In genomic region chr19:36492689-36493453, GRCh38 we compare ENCODE assay signal across 8 cellular contexts. TPM values are rescaled to one million over a fixed set of nuclear protein-coding genes. Genes with fewer than 3 reads are reported as not detected.
DNase-seq lines count a peak whose midpoint lies in the region; ATAC-seq and TF ChIP-seq lines count a peak whose summit lies in the region.
"Not testable (repeated sequence)": the region's sequence is repeated elsewhere in the genome, so short reads cannot be mapped to it uniquely, and the experiment has no call there.

No MANE protein-coding gene starts in this region.

- H3K27ac ChIP-seq in CD4-positive, CD25-positive, alpha-beta regulatory T cell (ENCODE audit: insufficient read depth, low read length, poor library complexity, severe bottlenecking); H9 (ENCODE audit: insufficient read length, low read depth, low read length); testis: not testable (repeated sequence)

- TF ChIP-seq CTCF in H9 (conservative IDR thresholded peaks at IDR 0.05) (peak; percentile 81), neural crest cell (conservative IDR thresholded peaks at IDR 0.05) (peak; percentile 60), testis (IDR thresholded peaks at IDR 0.05) (peak in 2 of 3 experiments; percentile 41 to 43)

- not testable (repeated sequence) for H3K4me3 ChIP-seq in CD4-positive, CD25-positive, alpha-beta regulatory T cell (ENCODE audit: low read depth, low read length); testis

- H3K4ac ChIP-seq in H9 (ENCODE audit: low read depth, low read length) = not testable (repeated sequence)

- not testable (repeated sequence) for H3K36me3 Mint-ChIP-seq in CD4-positive, CD25-positive, alpha-beta regulatory T cell; activated CD4-positive, alpha-beta T cell treated with anti-CD3 and anti-CD28 coated beads, Interleukin-2, amount 10 ng/mL, durations not matched to agents 24 days and 14 days (ENCODE audit: low read depth)
- H3K36me3 Mint-ChIP-seq in H9 (ENCODE audit: insufficient read depth in 1 of 3, low read depth in 3 of 3) (peaks cover 11 to 29% (median 23%) of the 10 kb centered on the region in 3 experiments), neural crest cell (ENCODE audit: low read depth) (peaks cover 29% of the 10 kb centered on the region)

- H3K27me3 Mint-ChIP-seq in CD4-positive, CD25-positive, alpha-beta regulatory T cell; H9 (ENCODE audit: low read depth); activated CD4-positive, alpha-beta T cell treated with anti-CD3 and anti-CD28 coated beads, Interleukin-2, amount 10 ng/mL, durations not matched to agents 24 days and 14 days; neural crest cell (ENCODE audit: low read depth): not testable (repeated sequence)

- not testable (repeated sequence) for H3K79me2 ChIP-seq in H9 (ENCODE audit: insufficient read depth, low read length)

- not testable (repeated sequence) for TF ChIP-seq POLR2A in testis (IDR thresholded peaks at IDR 0.05)

- not testable (repeated sequence) for H2BK20ac ChIP-seq in H9 (ENCODE audit: low read depth, low read length, poor library complexity, severe bottlenecking)

- not testable (repeated sequence) for H3K56ac ChIP-seq in H9 (ENCODE audit: insufficient read length, low read depth, low read length)

- not testable (repeated sequence) for H3K4me2 ChIP-seq in H9 (ENCODE audit: insufficient read depth, insufficient read length, low read length)

- H3K27me3 ChIP-seq in CD4-positive, CD25-positive, alpha-beta regulatory T cell (ENCODE audit: control insufficient read depth, insufficient read depth, low read length); H9 (ENCODE audit: insufficient read depth, low read length); testis: not testable (repeated sequence)

- H3K18ac ChIP-seq in H9 (ENCODE audit: insufficient read length, low read depth, low read length) = not testable (repeated sequence)

- H4K8ac ChIP-seq in H9 (replicated peaks; ENCODE audit: insufficient read length, low read depth, low read length) = not testable (repeated sequence)

- not testable (repeated sequence) for H3K36me3 ChIP-seq in CD4-positive, CD25-positive, alpha-beta regulatory T cell (ENCODE audit: control insufficient read depth, insufficient read depth, low read length); testis (ENCODE audit: low read depth, missing control alignments)

- H3K79me1 ChIP-seq in H9 (ENCODE audit: insufficient read depth, low read depth, low read length, poor library complexity, severe bottlenecking) = not testable (repeated sequence)

- H3K4me3 Mint-ChIP-seq in CD4-positive, CD25-positive, alpha-beta regulatory T cell = peak overlapping the region in 2 of 4 donors; percentile 23 to 48
- H3K4me3 Mint-ChIP-seq in H9; activated CD4-positive, alpha-beta T cell treated with anti-CD3 and anti-CD28 coated beads, Interleukin-2, amount 10 ng/mL, durations not matched to agents 24 days and 14 days: not testable (repeated sequence)
- H3K4me3 Mint-ChIP-seq in neural crest cell = peak overlapping the region; percentile 42

- intact Hi-C loops in activated CD4-positive, alpha-beta T cell treated with anti-CD3 and anti-CD28 coated beads, Interleukin-2, amount 10 ng/mL, durations not matched to agents 24 days and 14 days (cut with micrococcal nuclease); left ventricle myocardium superior (cut with micrococcal nuclease); testis (cut with DNase I; ENCODE audit: low total_unique reads): not testable (repeated sequence)

- not testable (repeated sequence) for H3T11ph ChIP-seq in H9 (ENCODE audit: low read length)

- not testable (repeated sequence) for H2BK120ac ChIP-seq in H9 (ENCODE audit: low read depth, low read length, poor library complexity, severe bottlenecking)

- H2AK5ac ChIP-seq in H9 (ENCODE audit: insufficient read length, low read length) = not testable (repeated sequence)

- not testable (repeated sequence) for H4K20me1 ChIP-seq in H9 (ENCODE audit: control insufficient read depth, insufficient read depth, insufficient read length)

- H3K4me1 ChIP-seq in CD4-positive, CD25-positive, alpha-beta regulatory T cell (ENCODE audit: control insufficient read depth, insufficient read depth, low read length, poor library complexity, severe bottlenecking) = peaks cover 20% of the 10 kb centered on the region
- H3K4me1 ChIP-seq in H9 (ENCODE audit: insufficient read depth, low read length); testis: not testable (repeated sequence)

- H3K9me3 Mint-ChIP-seq in CD4-positive, CD25-positive, alpha-beta regulatory T cell = peaks cover 0 to 23% (median 6%) of the 10 kb centered on the region in 7 donors
- peaks cover 45 to 61% of the 10 kb centered on the region in 2 experiments for H3K9me3 Mint-ChIP-seq in H9
- not testable (repeated sequence) for H3K9me3 Mint-ChIP-seq in activated CD4-positive, alpha-beta T cell treated with anti-CD3 and anti-CD28 coated beads, Interleukin-2, amount 10 ng/mL, durations not matched to agents 24 days and 14 days
- peaks cover 14% of the 10 kb centered on the region for H3K9me3 Mint-ChIP-seq in neural crest cell

- peaks cover 0 to 13% of the 10 kb centered on the region in 2 experiments for H3K9me3 ChIP-seq in CD4-positive, CD25-positive, alpha-beta regulatory T cell (ENCODE audit: control insufficient read depth in 2 of 2, low read length in 2 of 2)
- peaks cover 12% of the 10 kb centered on the region for H3K9me3 ChIP-seq in H9 (ENCODE audit: control insufficient read depth, low read depth, low read length)
- not testable (repeated sequence) for H3K9me3 ChIP-seq in testis

- H3K14ac ChIP-seq in H9 (ENCODE audit: insufficient read depth, low read length) = not testable (repeated sequence)

- peak in 2 of 3 donors; percentile 5 to 29 for DNase-seq in CD4-positive, CD25-positive, alpha-beta regulatory T cell
- DNase-seq in H9 (peak; percentile 81), NCI-H82 (lab: John Stamatoyannopoulos, UW) (peak; percentile 76), cerebellar cortex (ENCODE audit: low spot score) (peak; percentile 68), left ventricle myocardium superior (peak; percentile 76), neural crest cell (ENCODE audit: low read depth, low spot score) (peak; percentile 11), testis (peak; percentile 80)
- DNase-seq in activated CD4-positive, alpha-beta T cell treated with anti-CD3 and anti-CD28 coated beads, Interleukin-2, amount 10 ng/mL, durations not matched to agents 24 days and 14 days = peak; percentile 72

- not testable (repeated sequence) for H4K5ac ChIP-seq in H9 (ENCODE audit: insufficient read length, low read depth, low read length)

- not testable (repeated sequence) for H2BK12ac ChIP-seq in H9 (ENCODE audit: insufficient read length, low read depth, low read length)

- not testable (repeated sequence) for H3K23me2 ChIP-seq in H9 (ENCODE audit: insufficient read length, low read depth, low read length, poor library complexity, severe bottlenecking)

- not testable (repeated sequence) for ATAC-seq in CD4-positive, CD25-positive, alpha-beta regulatory T cell (ENCODE audit: low read depth in 2 of 2); left ventricle myocardium superior

- H3K27ac Mint-ChIP-seq in CD4-positive, CD25-positive, alpha-beta regulatory T cell = peak overlapping the region in 1 of 3 donors; percentile 64
- H3K27ac Mint-ChIP-seq in H9; activated CD4-positive, alpha-beta T cell treated with anti-CD3 and anti-CD28 coated beads, Interleukin-2, amount 10 ng/mL, durations not matched to agents 24 days and 14 days; neural crest cell (ENCODE audit: unreplicated experiment): not testable (repeated sequence)

- H3K9ac ChIP-seq in H9 (ENCODE audit: extremely low read depth, insufficient read length, low read length) = not testable (repeated sequence)

- not testable (repeated sequence) for H3K23ac ChIP-seq in H9 (ENCODE audit: insufficient read length, low read depth, low read length)

- not testable (repeated sequence) for H2BK5ac ChIP-seq in H9 (ENCODE audit: insufficient read length, low read length)

- H2AFZ ChIP-seq in H9 (ENCODE audit: low read length) = not testable (repeated sequence)

- peaks cover 11 to 29% (median 20%) of the 10 kb centered on the region in 4 donors for H3K4me1 Mint-ChIP-seq in CD4-positive, CD25-positive, alpha-beta regulatory T cell
- H3K4me1 Mint-ChIP-seq in H9 (peaks cover 15 to 17% of the 10 kb centered on the region in 2 experiments), neural crest cell (peaks cover 24% of the 10 kb centered on the region)
- peaks cover 17% of the 10 kb centered on the region for H3K4me1 Mint-ChIP-seq in activated CD4-positive, alpha-beta T cell treated with anti-CD3 and anti-CD28 coated beads, Interleukin-2, amount 10 ng/mL, durations not matched to agents 24 days and 14 days

- not testable (repeated sequence) for H2BK15ac ChIP-seq in H9 (ENCODE audit: low read depth, low read length)

- H4K91ac ChIP-seq in H9 (ENCODE audit: insufficient read length, low read depth, low read length) = not testable (repeated sequence)

- WGBS in H9 (ENCODE audit: extremely low coverage, insufficient read length, low lambda C conversion rate) = no CpG with 5 or more reads among the region's 18 CpGs
- 76 to 82% methylated on average over 13 to 18 of the region's 18 CpGs for WGBS in testis, 2 donors

RNA-seq across cellular contexts. Expression of gene ZNF566, which starts 3.5 kb away (rescaled TPM):
- total RNA-seq in CD4-positive, CD25-positive, alpha-beta regulatory T cell = 7.9 TPM
- 10 to 100 TPM; 13.9 to 20.7 (median 19.1) TPM for polyA plus RNA-seq in CD4-positive, CD25-positive, alpha-beta regulatory T cell
- total RNA-seq in H9 (2021) (18.0 and 18.3 TPM in 2 replicates), left ventricle myocardium superior (12.2 TPM), neural crest cell (20.8 and 26.9 TPM in 2 replicates), testis (10 to 100 TPM; 12.1 to 15.0 TPM)
- total RNA-seq in activated CD4-positive, alpha-beta T cell treated with anti-CD3 and anti-CD28 coated beads, Interleukin-2, amount 10 ng/mL, durations not matched to agents 24 days and 14 days = 7.2 and 8.5 TPM in 2 replicates
- polyA plus RNA-seq in testis (ENCODE audit: insufficient read depth, low read depth, low replicate concordance) = 7.5 TPM

RNA-seq across cellular contexts. Expression of gene ZNF260, which starts 35.2 kb away (rescaled TPM):
- 3.2 TPM for total RNA-seq in CD4-positive, CD25-positive, alpha-beta regulatory T cell
- polyA plus RNA-seq in CD4-positive, CD25-positive, alpha-beta regulatory T cell = 10 to 100 TPM in 2 of 4 donors, 1 to 10 TPM in 2; 5.5 to 11.1 (median 8.3) TPM
- total RNA-seq in H9 (2021) (22.5 and 26.1 TPM in 2 replicates), left ventricle myocardium superior (7.5 TPM), neural crest cell (32.1 and 46.4 TPM in 2 replicates), testis (10 to 100 TPM; 14.2 to 15.4 TPM)
- 6.7 and 8.0 TPM in 2 replicates for total RNA-seq in activated CD4-positive, alpha-beta T cell treated with anti-CD3 and anti-CD28 coated beads, Interleukin-2, amount 10 ng/mL, durations not matched to agents 24 days and 14 days
- polyA plus RNA-seq in testis (ENCODE audit: insufficient read depth, low read depth, low replicate concordance) = 5.7 TPM

Comparison
In these comparisons a context has a peak if more than half of its experiments do, and no peak if none do; other contexts are left out.
1. DNase-seq: peak in every context shown above with its lines; median percentile 81 in H9; 80 in testis; 76 in NCI-H82; 76 in left ventricle myocardium superior; 72 in activated CD4-positive, alpha-beta T cell treated with anti-CD3 and anti-CD28 coated beads, Interleukin-2, amount 10 ng/mL, durations not matched to agents 24 days and 14 days; 68 in cerebellar cortex; 17 in CD4-positive, CD25-positive, alpha-beta regulatory T cell; 11 in neural crest cell.